19 cellular contexts compared by ENCODE assay signal in the genomic region with DNA sequence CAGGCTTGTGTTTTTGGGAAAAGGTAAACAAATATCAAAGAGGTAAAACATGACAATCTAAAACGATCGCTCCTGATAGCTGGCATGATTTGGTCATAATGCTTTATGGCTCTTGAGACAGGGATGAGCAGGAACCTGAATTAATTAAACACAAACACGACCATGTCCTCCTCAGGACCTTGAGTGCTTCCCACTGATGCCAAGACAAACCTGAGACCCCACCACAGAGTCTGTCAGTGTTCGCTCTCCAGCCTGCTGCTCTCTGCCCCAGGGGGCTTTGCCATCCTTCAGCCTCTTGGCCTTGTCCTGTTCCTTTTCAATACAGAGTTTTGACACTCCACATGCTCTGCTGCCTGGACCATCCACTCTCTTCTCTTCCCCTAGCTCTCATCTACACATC.
DNase-seq lines count a peak whose midpoint lies in the region; ATAC-seq, FAIRE-seq and TF ChIP-seq lines count a peak whose summit lies in the region.
"Had no signal": no experiment of that assay in that cellular context is flagged by ENCODE, and none has a peak within 500 bp of the region (broad histone marks: within the 10 kb centered on the region; RNA-seq: fewer than 3 reads in every experiment).

No MANE protein-coding gene starts in this region.

- DNase-seq in natural killer cell (no peak), keratinocyte (ENCODE audit: low read depth, low spot score) (no peak), Kasumi-1 (lab: John Stamatoyannopoulos, UW) (no peak), GM12891 (ENCODE audit: insufficient read length, low spot score) (no peak)
- DNase-seq in natural killer cell treated with Interleukin-12 subunit alpha and Interleukin-12 subunit beta and Interleukin-15 and Interleukin-18, amount 100 ng/mL, for 72 hours (ENCODE audit: low spot score): no peak
- no peak for DNase-seq in activated T-helper 2 cell treated with anti-CD3 and anti-CD28 coated beads, Interferon-gamma antibody, Interleukin-2, Interleukin-4, amounts not matched to agents 10 μg/mL and 5 μg/mL and 100 μg/mL, durations not matched to agents 14 hours and 24 hours and 36 hours (ENCODE audit: low spot score)
- DNase-seq: C1 segment of cervical spinal cord; CD4-positive, alpha-beta memory T cell; COR-L47; DMS153; DMS79 treated with DMSO at 0.1 percent for 48 hours; EL; GDM1 had no signal

- H3K9ac ChIP-seq in keratinocyte (ENCODE audit: control insufficient read depth, extremely low read depth, insufficient read depth, low read length): no peak overlapping the region

- no peaks in the 10 kb centered on the region for H3K79me2 ChIP-seq in keratinocyte (ENCODE audit: control insufficient read depth, insufficient read depth, low read length)

- no peaks in the 10 kb centered on the region for H3K36me3 ChIP-seq in keratinocyte (ENCODE audit: control insufficient read depth in 2 of 2, extremely low read depth in 1 of 2, insufficient read depth in 2 of 2, low read length in 2 of 2)

- TF ChIP-seq CTCF in natural killer cell (IDR thresholded peaks at IDR 0.05) (no peak), keratinocyte (optimal IDR thresholded peaks at IDR 0.05 in 1 of 3, IDR thresholded peaks at IDR 0.05 in 1 of 3, conservative IDR thresholded peaks at IDR 0.05 in 1 of 3; ENCODE audit: extremely low read depth in 1 of 3, insufficient read depth in 2 of 3, low read length in 3 of 3) (no peak)

- no peaks in the 10 kb centered on the region for H3K9me3 Mint-ChIP-seq in natural killer cell
- H3K9me3 Mint-ChIP-seq in natural killer cell treated with Interleukin-12 subunit alpha and Interleukin-12 subunit beta and Interleukin-15 and Interleukin-18, amount 100 ng/mL, for 72 hours: no peaks in the 10 kb centered on the region
- no peaks in the 10 kb centered on the region for H3K9me3 Mint-ChIP-seq in activated T-helper 2 cell treated with anti-CD3 and anti-CD28 coated beads, Interferon-gamma antibody, Interleukin-2, Interleukin-4, amounts not matched to agents 10 μg/mL and 5 μg/mL and 100 μg/mL, durations not matched to agents 14 hours and 24 hours and 36 hours

- peak; percentile 52 for FAIRE-seq in keratinocyte (lab: Jason Lieb, UNC)
- FAIRE-seq in GM12891 (lab: Jason Lieb, UNC): no peak
- FAIRE-seq: A204.1, D721Med, HTR-8/SVneo had no signal

- no peaks in the 10 kb centered on the region for H3K27me3 Mint-ChIP-seq in natural killer cell (ENCODE audit: low read depth in 2 of 2)
- H3K27me3 Mint-ChIP-seq in natural killer cell treated with Interleukin-12 subunit alpha and Interleukin-12 subunit beta and Interleukin-15 and Interleukin-18, amount 100 ng/mL, for 72 hours: no peaks in the 10 kb centered on the region
- no peaks in the 10 kb centered on the region for H3K27me3 Mint-ChIP-seq in activated T-helper 2 cell treated with anti-CD3 and anti-CD28 coated beads, Interferon-gamma antibody, Interleukin-2, Interleukin-4, amounts not matched to agents 10 μg/mL and 5 μg/mL and 100 μg/mL, durations not matched to agents 14 hours and 24 hours and 36 hours (ENCODE audit: low read depth)
- H3K27me3 Mint-ChIP-seq: B cell; CD4-positive, alpha-beta memory T cell had no signal

- intact Hi-C loops in natural killer cell (cut with micrococcal nuclease): no loop called here
- intact Hi-C loops in activated T-helper 2 cell treated with anti-CD3 and anti-CD28 coated beads, Interferon-gamma antibody, Interleukin-2, Interleukin-4, amounts not matched to agents 10 μg/mL and 5 μg/mL and 100 μg/mL, durations not matched to agents 14 hours and 24 hours and 36 hours (cut with micrococcal nuclease): no loop called here

- ATAC-seq in natural killer cell (peak in 1 of 3 donors; percentile 21), GM19452 (IDR thresholded peaks at IDR 0.05; ENCODE audit: unreplicated experiment) (no peak)
- no peak for ATAC-seq in natural killer cell treated with Interleukin-12 subunit alpha and Interleukin-12 subunit beta and Interleukin-15 and Interleukin-18, amount 100 ng/mL, for 72 hours
- ATAC-seq: HCT116 had no signal

- no peaks in the 10 kb centered on the region for H4K20me1 ChIP-seq in keratinocyte (ENCODE audit: control insufficient read depth, extremely low read depth, insufficient read depth, low read length)

- no peak overlapping the region for H3K4me2 ChIP-seq in keratinocyte (ENCODE audit: control insufficient read depth, extremely low read depth, insufficient read depth, low read depth, low read length)

- peak overlapping the region; percentile 24 to 66 for H3K27ac Mint-ChIP-seq in natural killer cell
- H3K27ac Mint-ChIP-seq in natural killer cell treated with Interleukin-12 subunit alpha and Interleukin-12 subunit beta and Interleukin-15 and Interleukin-18, amount 100 ng/mL, for 72 hours: peak overlapping the region in 1 of 2 donors; percentile 62
- H3K27ac Mint-ChIP-seq in activated T-helper 2 cell treated with anti-CD3 and anti-CD28 coated beads, Interferon-gamma antibody, Interleukin-2, Interleukin-4, amounts not matched to agents 10 μg/mL and 5 μg/mL and 100 μg/mL, durations not matched to agents 14 hours and 24 hours and 36 hours: peak overlapping the region; percentile 6
- H3K27ac Mint-ChIP-seq: B cell; CD4-positive, alpha-beta memory T cell had no signal

- no peak overlapping the region for H3K27ac ChIP-seq in keratinocyte (ENCODE audit: control insufficient read depth, insufficient read depth, low read length)

- H3K36me3 Mint-ChIP-seq in natural killer cell: peaks cover 5% of the 10 kb centered on the region
- peaks cover 5% of the 10 kb centered on the region for H3K36me3 Mint-ChIP-seq in natural killer cell treated with Interleukin-12 subunit alpha and Interleukin-12 subunit beta and Interleukin-15 and Interleukin-18, amount 100 ng/mL, for 72 hours
- H3K36me3 Mint-ChIP-seq in activated T-helper 2 cell treated with anti-CD3 and anti-CD28 coated beads, Interferon-gamma antibody, Interleukin-2, Interleukin-4, amounts not matched to agents 10 μg/mL and 5 μg/mL and 100 μg/mL, durations not matched to agents 14 hours and 24 hours and 36 hours (ENCODE audit: low read depth): peaks cover 34% of the 10 kb centered on the region

- H3K9me3 ChIP-seq in keratinocyte (ENCODE audit: control insufficient read depth, low read depth, low read length): no peaks in the 10 kb centered on the region

- H3K4me1 Mint-ChIP-seq in natural killer cell: peaks cover 18 to 20% of the 10 kb centered on the region in 2 donors
- H3K4me1 Mint-ChIP-seq in natural killer cell treated with Interleukin-12 subunit alpha and Interleukin-12 subunit beta and Interleukin-15 and Interleukin-18, amount 100 ng/mL, for 72 hours (ENCODE audit: low read depth in 2 of 2): peaks cover 11 to 21% of the 10 kb centered on the region in 2 donors
- peaks cover 9% of the 10 kb centered on the region for H3K4me1 Mint-ChIP-seq in activated T-helper 2 cell treated with anti-CD3 and anti-CD28 coated beads, Interferon-gamma antibody, Interleukin-2, Interleukin-4, amounts not matched to agents 10 μg/mL and 5 μg/mL and 100 μg/mL, durations not matched to agents 14 hours and 24 hours and 36 hours (ENCODE audit: low read depth)

- H3K4me3 ChIP-seq in keratinocyte (ENCODE audit: control insufficient read depth in 2 of 3, extremely low read depth in 1 of 3, insufficient read depth in 2 of 3, low read depth in 1 of 3, low read length in 3 of 3): no peak overlapping the region

- no peaks in the 10 kb centered on the region for H3K27me3 ChIP-seq in keratinocyte (ENCODE audit: control insufficient read depth, extremely low read depth, insufficient read depth, low read length)

- no peak for TF ChIP-seq POLR2A in GM12891 (IDR thresholded peaks at IDR 0.05; ENCODE audit: low read depth, low read length)

- no peak overlapping the region for H2AFZ ChIP-seq in keratinocyte (ENCODE audit: control insufficient read depth, low read length)

- no peaks in the 10 kb centered on the region for H3K9me1 ChIP-seq in keratinocyte (ENCODE audit: control insufficient read depth, extremely low read depth, insufficient read depth, low read length)

- H3K4me1 ChIP-seq in keratinocyte (ENCODE audit: control insufficient read depth, extremely low read depth, insufficient read depth, low read length): no peaks in the 10 kb centered on the region

- dilution Hi-C loops in keratinocyte (cut with MboI; ENCODE audit: extremely low pct_ligation_motif_present, low sequenced_read_pairs): no loop called here

- H3K4me3 Mint-ChIP-seq in natural killer cell: no peak overlapping the region
- no peak overlapping the region for H3K4me3 Mint-ChIP-seq in natural killer cell treated with Interleukin-12 subunit alpha and Interleukin-12 subunit beta and Interleukin-15 and Interleukin-18, amount 100 ng/mL, for 72 hours
- no peak overlapping the region for H3K4me3 Mint-ChIP-seq in activated T-helper 2 cell treated with anti-CD3 and anti-CD28 coated beads, Interferon-gamma antibody, Interleukin-2, Interleukin-4, amounts not matched to agents 10 μg/mL and 5 μg/mL and 100 μg/mL, durations not matched to agents 14 hours and 24 hours and 36 hours (ENCODE audit: low read depth)
- H3K4me3 Mint-ChIP-seq: B cell; CD4-positive, alpha-beta memory T cell had no signal

TF ChIP-seq in GM12891, 5 proteins besides CTCF, POLR2A, EP300 and RAD21:
- TF ChIP-seq POU2F2 (IDR thresholded peaks at IDR 0.05; ENCODE audit: low read depth, low read length) (no peak), PAX5 (IDR thresholded peaks at IDR 0.05; ENCODE audit: insufficient read depth, low read length, severe bottlenecking) (no peak), TAF1 (IDR thresholded peaks at IDR 0.05; ENCODE audit: low read depth, low read length) (no peak), SPI1 (IDR thresholded peaks at IDR 0.05; ENCODE audit: low read depth, low read length) (no peak), POLR2AphosphoS5 (IDR thresholded peaks at IDR 0.05; ENCODE audit: low read depth, low read length) (no peak)
